In the genomic region with DNA sequence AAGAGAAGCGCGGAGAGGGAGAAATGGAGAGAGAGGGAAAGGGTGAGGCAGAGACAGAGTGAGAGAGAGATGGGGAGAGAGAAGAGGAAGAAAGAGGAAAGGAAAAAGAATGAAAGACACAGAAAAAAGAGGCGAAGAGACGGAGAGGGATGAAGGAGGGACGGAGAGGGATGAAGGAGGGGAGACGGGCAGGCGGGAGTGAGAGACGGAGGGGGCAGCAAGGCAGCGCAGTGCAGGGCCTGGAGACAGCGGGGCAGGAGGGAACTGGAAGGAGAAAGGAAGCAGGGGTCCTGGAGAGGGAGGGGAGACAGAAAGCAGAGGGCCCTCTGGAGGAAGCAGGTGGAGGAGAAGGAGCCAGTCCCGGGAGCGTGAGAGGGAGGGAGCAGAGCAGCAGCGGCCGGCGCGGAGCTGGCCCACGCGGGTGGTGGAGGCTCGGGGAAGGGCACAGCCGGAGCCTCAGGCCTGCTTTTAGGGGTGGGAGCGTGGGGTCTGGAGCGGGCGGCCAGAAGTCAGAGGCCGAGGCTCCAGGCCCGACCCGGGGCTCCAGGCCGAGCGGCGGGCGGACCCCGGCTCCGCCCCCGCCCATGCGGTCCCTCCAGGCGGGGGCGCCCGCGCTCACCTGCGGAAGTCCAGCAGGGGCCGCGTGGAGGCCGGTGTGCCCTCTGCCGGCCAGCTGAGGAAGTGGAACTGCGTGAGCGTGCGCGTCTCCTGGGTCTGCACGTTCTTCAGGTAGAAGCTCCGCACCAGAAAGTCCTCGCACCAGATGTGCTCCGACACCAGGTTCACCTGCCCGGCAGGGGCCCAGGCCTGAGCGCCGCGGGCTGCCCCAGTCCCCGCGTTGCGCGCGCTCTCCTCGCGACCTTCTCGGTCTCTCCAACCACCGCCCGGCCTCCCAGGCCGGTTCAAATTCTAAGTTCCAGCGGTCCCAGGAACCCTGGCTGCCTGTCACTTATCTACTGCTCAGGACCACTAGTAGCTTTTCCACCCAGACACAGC, we compare ENCODE assay signal across 8 cellular contexts. TPM values are rescaled to one million over a fixed set of nuclear protein-coding genes. Genes with fewer than 3 reads are reported as not detected.
A peak's percentile ranks its signal among the peaks of the same experiment; 100 is the strongest.
DNase-seq lines count a peak whose midpoint lies in the region; ATAC-seq and TF ChIP-seq lines count a peak whose summit lies in the region.

No MANE protein-coding gene starts in this region.

- H3K9ac ChIP-seq in muscle layer of colon (ENCODE audit: low read length), result peak overlapping the region; percentile 34

- H3K4me1 ChIP-seq in muscle layer of colon (ENCODE audit: insufficient read depth, low read length), result peaks cover 20% of the 10 kb centered on the region

- POLR2A ChIA-PET in CD4-positive, alpha-beta T cell (lab: Charles Lee), result interaction anchor here (0.6 to 3.3 kb wide), 18 partner anchors 8 to 237 kb away, joined by 3 to 55 read pairs (median 7); partner anchors contain the start of genes ABCB6, ANKZF1, ATG9A and CNPPD1

- peak; percentile 94 for ATAC-seq in CD4-positive, alpha-beta T cell (ENCODE audit: poor library complexity)
- ATAC-seq in GM19328 (IDR thresholded peaks at IDR 0.05; ENCODE audit: unreplicated experiment) (peak; percentile 77), HG03460 (IDR thresholded peaks at IDR 0.05; ENCODE audit: unreplicated experiment) (peak; percentile 89)

- peak overlapping the region; percentile 52 to 61 for H3K4me3 ChIP-seq in muscle layer of colon (ENCODE audit: low read depth in 1 of 2, low read length in 2 of 2)

- no peaks in the 10 kb centered on the region for H3K36me3 ChIP-seq in muscle layer of colon (ENCODE audit: insufficient read depth, low read length)

- intact Hi-C loops in CD4-positive, alpha-beta T cell (cut with DNase I, micrococcal nuclease), result loop anchor here (1.0 to 10.0 kb wide), 8 partner anchors 15 to 250 kb away; partner anchors contain the start of genes ANKZF1 (in 1 of the 2), ATG9A (in 1 of the 2), CHPF (in 1 of the 2) and CNPPD1 (in 1 of the 2)

- DNase-seq in CD4-positive, alpha-beta T cell, result peak; percentile 78 to 92 (median 87)
- DNase-seq in NOMO-1 treated with DMSO at 0.1 percent for 48 hours (lab: John Stamatoyannopoulos, UW; ENCODE audit: unreplicated experiment) (peak; percentile 72), erythroblast (lab: John Stamatoyannopoulos, UW) (peak; percentile 91 to 96)
- peak; percentile 94 for DNase-seq in activated CD8-positive, alpha-beta memory T cell treated with anti-CD3 and anti-CD28 coated beads, Interleukin-2, amount 50 U/mL, for 48 hours
- DNase-seq in stimulated activated CD8-positive, alpha-beta memory T cell treated with anti-CD3 and anti-CD28 coated beads, Interleukin-7, amount 100 ng/mL, for 1 hour (ENCODE audit: low read depth in 2 of 2), result peak; percentile 73 to 82

- peak overlapping the region; percentile 14 for H3K27ac Mint-ChIP-seq in CD4-positive, alpha-beta T cell

- peak overlapping the region; percentile 67 for H3K4me3 Mint-ChIP-seq in CD4-positive, alpha-beta T cell

- H3K36me3 Mint-ChIP-seq in CD4-positive, alpha-beta T cell (ENCODE audit: low read depth), result no peaks in the 10 kb centered on the region

- H3K27ac ChIP-seq in CD4-positive, alpha-beta T cell (ENCODE audit: low read depth, low read length), result no peak overlapping the region
- H3K27ac ChIP-seq in muscle layer of colon (ENCODE audit: low read depth, low read length), result peak overlapping the region; percentile 58

- H3K9me3 ChIP-seq in CD4-positive, alpha-beta T cell (ENCODE audit: control insufficient read depth, low read length), result no peaks in the 10 kb centered on the region
- H3K9me3 ChIP-seq in muscle layer of colon (ENCODE audit: low read length), result no peaks in the 10 kb centered on the region

- CTCF ChIA-PET in CD4-positive, alpha-beta T cell (lab: Charles Lee), result interaction anchor here (0.7 to 2.6 kb wide), 42 partner anchors 13 to 414 kb away, joined by 3 to 190 read pairs (median 6); partner anchors contain the start of genes ABCB6, ANKZF1, ATG9A and CNPPD1

- H3K9me3 Mint-ChIP-seq in CD4-positive, alpha-beta T cell, result no peaks in the 10 kb centered on the region

- peak; percentile 82 for TF ChIP-seq POLR2A in erythroblast (IDR thresholded peaks at IDR 0.05; ENCODE audit: low read length)

- peaks cover 32% of the 10 kb centered on the region for H3K4me1 Mint-ChIP-seq in CD4-positive, alpha-beta T cell (ENCODE audit: low read depth)

- TF ChIP-seq CTCF in CD4-positive, alpha-beta T cell (IDR thresholded peaks at IDR 0.05), result peak; percentile 99

- H3K27me3 ChIP-seq in CD4-positive, alpha-beta T cell (ENCODE audit: control insufficient read depth, insufficient read depth, low read length), result no peaks in the 10 kb centered on the region
- no peaks in the 10 kb centered on the region for H3K27me3 ChIP-seq in muscle layer of colon (ENCODE audit: control insufficient read depth in 1 of 2, insufficient read depth in 2 of 2, low read length in 2 of 2)

- H3K27me3 Mint-ChIP-seq in CD4-positive, alpha-beta T cell, result peaks cover 7% of the 10 kb centered on the region

RNA-seq across cellular contexts. Expression of gene PTPRN, which starts 14.5 kb away (rescaled TPM):
- total RNA-seq in CD4-positive, alpha-beta T cell, result not detected

RNA-seq across cellular contexts. Expression of gene DNAJB2, which starts 15.5 kb away (rescaled TPM):
- total RNA-seq in CD4-positive, alpha-beta T cell, result 100 to 1,000 TPM; 151 to 161 TPM

RNA-seq across cellular contexts. Expression of gene RESP18, which starts 37.9 kb away (rescaled TPM):
- not detected for total RNA-seq in CD4-positive, alpha-beta T cell

RNA-seq across cellular contexts. Expression of gene TUBA4A, which starts 40.9 kb away (rescaled TPM):
- 100 to 1,000 TPM; 183 to 185 TPM for total RNA-seq in CD4-positive, alpha-beta T cell

RNA-seq across cellular contexts. Expression of gene TUBA4B, which starts 41.6 kb away (rescaled TPM):
- total RNA-seq in CD4-positive, alpha-beta T cell, result not detected
